12 cellular contexts compared by ENCODE assay signal in genomic region chr10:103789771-103790201, GRCh38.
DNase-seq lines count a peak whose midpoint lies in the region; ATAC-seq lines count a peak whose summit lies in the region.
"Had no signal": no experiment of that assay in that cellular context is flagged by ENCODE, and none has a peak within 500 bp of the region (broad histone marks: within the 10 kb centered on the region; RNA-seq: fewer than 3 reads in every experiment).

No MANE protein-coding gene starts in this region.

- H3K9me3 Mint-ChIP-seq in activated CD4-positive, alpha-beta memory T cell treated with anti-CD3 and anti-CD28 coated beads, Interleukin-2, amount 10 ng/mL, durations not matched to agents 7 days and 5 days: no peaks in the 10 kb centered on the region

- peak; percentile 21 for ATAC-seq in sciatic nerve
- ATAC-seq in GM19463 (IDR thresholded peaks at IDR 0.05; ENCODE audit: unreplicated experiment): no peak

- peaks cover 8% of the 10 kb centered on the region for H3K27me3 Mint-ChIP-seq in activated CD4-positive, alpha-beta memory T cell treated with anti-CD3 and anti-CD28 coated beads, Interleukin-2, amount 10 ng/mL, durations not matched to agents 7 days and 5 days

- DNase-seq in SIG-M5 treated with dmso at 0.1 percent for 504 hours (lab: John Stamatoyannopoulos, UW; ENCODE audit: unreplicated experiment) (peak; percentile 14), SIG-M5 (lab: John Stamatoyannopoulos, UW) (no peak), NCI-H2196 treated with DMSO at 0.1 percent for 48 hours (lab: John Stamatoyannopoulos, UW; ENCODE audit: unreplicated experiment) (peak; percentile 31), cerebellum (ENCODE audit: low spot score) (peak; percentile 58), sciatic nerve (ENCODE audit: low spot score) (no peak), NCI-H128 (lab: John Stamatoyannopoulos, UW; ENCODE audit: unreplicated experiment) (no peak)
- DNase-seq in activated CD4-positive, alpha-beta memory T cell treated with anti-CD3 and anti-CD28 coated beads, Interleukin-2, amount 10 ng/mL, durations not matched to agents 7 days and 5 days: no peak
- DNase-seq: activated T-cell treated with anti-CD3 and anti-CD28 coated beads, Interleukin-2, amount 50 U/mL, for 1 hour; GF-D8; NCI-H1436 treated with DMSO at 0.1 percent for 48 hours; tibial artery had no signal

- intact Hi-C loops in sciatic nerve (cut with DNase I): no loop called here

- H3K27ac Mint-ChIP-seq in activated CD4-positive, alpha-beta memory T cell treated with anti-CD3 and anti-CD28 coated beads, Interleukin-2, amount 10 ng/mL, durations not matched to agents 7 days and 5 days: no peak overlapping the region

- no peaks in the 10 kb centered on the region for H3K36me3 Mint-ChIP-seq in activated CD4-positive, alpha-beta memory T cell treated with anti-CD3 and anti-CD28 coated beads, Interleukin-2, amount 10 ng/mL, durations not matched to agents 7 days and 5 days (ENCODE audit: low read depth)

- POLR2A ChIA-PET in activated CD4-positive, alpha-beta memory T cell treated with anti-CD3 and anti-CD28 coated beads, Interleukin-2, amount 10 ng/mL, durations not matched to agents 7 days and 5 days (lab: Charles Lee): interaction anchor here (1.0 to 2.0 kb wide), 7 partner anchors 8 to 57 kb away, joined by 3 to 6 read pairs (median 4); no protein-coding TSS in a partner anchor

- CTCF ChIA-PET in activated CD4-positive, alpha-beta memory T cell treated with anti-CD3 and anti-CD28 coated beads, Interleukin-2, amount 10 ng/mL, durations not matched to agents 7 days and 5 days (lab: Charles Lee): interaction anchor here (0.6 to 2.0 kb wide), 7 partner anchors 9 to 200 kb away, joined by 3 to 19 read pairs (median 3); no protein-coding TSS in a partner anchor

- H3K4me3 Mint-ChIP-seq in activated CD4-positive, alpha-beta memory T cell treated with anti-CD3 and anti-CD28 coated beads, Interleukin-2, amount 10 ng/mL, durations not matched to agents 7 days and 5 days: no peak overlapping the region

- H3K4me1 Mint-ChIP-seq in activated CD4-positive, alpha-beta memory T cell treated with anti-CD3 and anti-CD28 coated beads, Interleukin-2, amount 10 ng/mL, durations not matched to agents 7 days and 5 days: peaks cover 16% of the 10 kb centered on the region

Comparison
In these comparisons a context has a peak if more than half of its experiments do, and no peak if none do; other contexts are left out.
1. DNase-seq: peak in SIG-M5 treated with dmso at 0.1 percent for 504 hours (single experiment), NCI-H2196 treated with DMSO at 0.1 percent for 48 hours (single experiment) and cerebellum (single experiment); none in SIG-M5 (single experiment), sciatic nerve (single experiment), NCI-H128 (single experiment) and activated CD4-positive, alpha-beta memory T cell treated with anti-CD3 and anti-CD28 coated beads, Interleukin-2, amount 10 ng/mL, durations not matched to agents 7 days and 5 days (single experiment).